In genomic region chr16:10738231-10739077, GRCh38 we compare ENCODE assay signal across 9 cellular contexts. TPM values are rescaled to one million over a fixed set of nuclear protein-coding genes. Genes with fewer than 3 reads are reported as not detected.
A peak's percentile ranks its signal among the peaks of the same experiment; 100 is the strongest.
DNase-seq lines count a peak whose midpoint lies in the region; ATAC-seq, FAIRE-seq and TF ChIP-seq lines count a peak whose summit lies in the region.
"Had no signal": no experiment of that assay in that cellular context is flagged by ENCODE, and none has a peak within 500 bp of the region (broad histone marks: within the 10 kb centered on the region; RNA-seq: fewer than 3 reads in every experiment).

No MANE protein-coding gene starts in this region.

- H3K27me3 ChIP-seq in esophagus squamous epithelium, result no peaks in the 10 kb centered on the region

- no peaks in the 10 kb centered on the region for H3K9me3 ChIP-seq in esophagus squamous epithelium

- intact Hi-C loops in activated CD4-positive, alpha-beta T cell treated with anti-CD3 and anti-CD28 coated beads, Interleukin-2, amount 10 ng/mL, durations not matched to agents 24 days and 14 days (cut with micrococcal nuclease), result loop anchor here (1.0 to 5.0 kb wide), 3 partner anchors 180 to 424 kb away; partner anchors contain the start of gene ATF7IP2
- intact Hi-C loops in esophagus squamous epithelium (cut with DNase I), result no loop called here

- ATAC-seq in GM21529 (IDR thresholded peaks at IDR 0.05; ENCODE audit: unreplicated experiment) (peak; percentile 73), omental fat pad (ENCODE audit: low FRiP score) (peak; percentile 55)

- FAIRE-seq in HTR-8/SVneo (lab: Jason Lieb, UNC), result no peak

- no peak for TF ChIP-seq CTCF in GM10266 (IDR thresholded peaks at IDR 0.05; ENCODE audit: control insufficient read depth, insufficient read depth, low read depth, missing control alignments)
- no peak for TF ChIP-seq CTCF in esophagus squamous epithelium (IDR thresholded peaks at IDR 0.05)
- TF ChIP-seq CTCF in omental fat pad (IDR thresholded peaks at IDR 0.05), result no peak

- H3K36me3 Mint-ChIP-seq in activated CD4-positive, alpha-beta T cell treated with anti-CD3 and anti-CD28 coated beads, Interleukin-2, amount 10 ng/mL, durations not matched to agents 24 days and 14 days (ENCODE audit: low read depth), result no peaks in the 10 kb centered on the region

- TF ChIP-seq POLR2A in esophagus squamous epithelium (IDR thresholded peaks at IDR 0.05), result no peak

- peaks cover 39% of the 10 kb centered on the region for H3K4me1 Mint-ChIP-seq in activated CD4-positive, alpha-beta T cell treated with anti-CD3 and anti-CD28 coated beads, Interleukin-2, amount 10 ng/mL, durations not matched to agents 24 days and 14 days

- peaks cover 10 to 36% (median 28%) of the 10 kb centered on the region in 3 donors for H3K4me1 ChIP-seq in esophagus squamous epithelium

- H3K27me3 Mint-ChIP-seq in activated CD4-positive, alpha-beta T cell treated with anti-CD3 and anti-CD28 coated beads, Interleukin-2, amount 10 ng/mL, durations not matched to agents 24 days and 14 days, result no peaks in the 10 kb centered on the region

- WGBS in esophagus squamous epithelium, 2 donors, result 31 to 38% methylated on average over 12 of the region's 12 CpGs

- H3K4me3 Mint-ChIP-seq in activated CD4-positive, alpha-beta T cell treated with anti-CD3 and anti-CD28 coated beads, Interleukin-2, amount 10 ng/mL, durations not matched to agents 24 days and 14 days, result peak overlapping the region; percentile 32
- H3K4me3 Mint-ChIP-seq: T-helper 1 cell treated with Interleukin-12 subunit alpha and Interleukin-12 subunit beta and Interleukin-4 antibody, amounts not matched to agents 30 μg/mL and 1 μg/mL, for 36 hours had no signal

- H3K36me3 ChIP-seq in esophagus squamous epithelium, result no peaks in the 10 kb centered on the region

- DNase-seq in GM10266 (ENCODE audit: extremely low spot score) (peak; percentile 66), HTR-8/SVneo (ENCODE audit: insufficient read length, low spot score) (peak; percentile 26), esophagus squamous epithelium (lab: John Stamatoyannopoulos, UW) (no peak), omental fat pad (ENCODE audit: low spot score) (no peak), SK-N-DZ (ENCODE audit: low spot score) (no peak), NCI-H82 (lab: John Stamatoyannopoulos, UW) (no peak)
- peak; percentile 82 for DNase-seq in activated CD4-positive, alpha-beta T cell treated with anti-CD3 and anti-CD28 coated beads, Interleukin-2, amount 10 ng/mL, durations not matched to agents 24 days and 14 days

- no peak overlapping the region for H3K4me3 ChIP-seq in esophagus squamous epithelium

- peak overlapping the region; percentile 81 for H3K27ac Mint-ChIP-seq in activated CD4-positive, alpha-beta T cell treated with anti-CD3 and anti-CD28 coated beads, Interleukin-2, amount 10 ng/mL, durations not matched to agents 24 days and 14 days
- H3K27ac Mint-ChIP-seq: T-helper 1 cell treated with Interleukin-12 subunit alpha and Interleukin-12 subunit beta and Interleukin-4 antibody, amounts not matched to agents 30 μg/mL and 1 μg/mL, for 36 hours had no signal

- H3K9me3 Mint-ChIP-seq in activated CD4-positive, alpha-beta T cell treated with anti-CD3 and anti-CD28 coated beads, Interleukin-2, amount 10 ng/mL, durations not matched to agents 24 days and 14 days, result peaks cover under 1% of the 10 kb centered on the region
- H3K9me3 Mint-ChIP-seq: T-helper 1 cell treated with Interleukin-12 subunit alpha and Interleukin-12 subunit beta and Interleukin-4 antibody, amounts not matched to agents 30 μg/mL and 1 μg/mL, for 36 hours had no signal

- H3K27ac ChIP-seq in esophagus squamous epithelium, result peak overlapping the region; percentile 69 to 81 (median 80)

RNA-seq across cellular contexts. Expression of gene NUBP1, which starts 5.2 kb away (rescaled TPM):
- total RNA-seq in activated CD4-positive, alpha-beta T cell treated with anti-CD3 and anti-CD28 coated beads, Interleukin-2, amount 10 ng/mL, durations not matched to agents 24 days and 14 days, result 38.6 and 39.5 TPM in 2 replicates
- total RNA-seq in esophagus squamous epithelium, result 10 to 100 TPM; 18.9 to 25.6 (median 21.1) TPM
- total RNA-seq in omental fat pad, result 10 to 100 TPM; 22.0 to 31.7 (median 22.4) TPM
- 25.6 and 34.3 TPM in 2 replicates for polyA plus RNA-seq in SK-N-DZ (2014; cell fraction: cytosol; rRNA removed)
- polyA plus RNA-seq in SK-N-DZ (2014; cell fraction: nucleus; rRNA removed), result 12.4 and 17.9 TPM in 2 replicates

RNA-seq across cellular contexts. Expression of gene TEKT5, which starts 43.7 kb away (rescaled TPM):
- not detected in 2 replicates for total RNA-seq in activated CD4-positive, alpha-beta T cell treated with anti-CD3 and anti-CD28 coated beads, Interleukin-2, amount 10 ng/mL, durations not matched to agents 24 days and 14 days
- total RNA-seq in esophagus squamous epithelium (not detected), omental fat pad (not detected)
- not detected in 2 replicates for polyA plus RNA-seq in SK-N-DZ (2014; cell fraction: cytosol; rRNA removed)
- polyA plus RNA-seq in SK-N-DZ (2014; cell fraction: nucleus; rRNA removed), result not detected in 2 replicates

Comparison
In these comparisons a context has a peak if more than half of its experiments do, and no peak if none do; other contexts are left out.
1. DNase-seq: peak in GM10266 (single experiment), HTR-8/SVneo (single experiment) and activated CD4-positive, alpha-beta T cell treated with anti-CD3 and anti-CD28 coated beads, Interleukin-2, amount 10 ng/mL, durations not matched to agents 24 days and 14 days (single experiment); none in esophagus squamous epithelium (single experiment), omental fat pad (single experiment), SK-N-DZ (single experiment) and NCI-H82 (single experiment).